14 cellular contexts compared by ENCODE assay signal in the genomic region with DNA sequence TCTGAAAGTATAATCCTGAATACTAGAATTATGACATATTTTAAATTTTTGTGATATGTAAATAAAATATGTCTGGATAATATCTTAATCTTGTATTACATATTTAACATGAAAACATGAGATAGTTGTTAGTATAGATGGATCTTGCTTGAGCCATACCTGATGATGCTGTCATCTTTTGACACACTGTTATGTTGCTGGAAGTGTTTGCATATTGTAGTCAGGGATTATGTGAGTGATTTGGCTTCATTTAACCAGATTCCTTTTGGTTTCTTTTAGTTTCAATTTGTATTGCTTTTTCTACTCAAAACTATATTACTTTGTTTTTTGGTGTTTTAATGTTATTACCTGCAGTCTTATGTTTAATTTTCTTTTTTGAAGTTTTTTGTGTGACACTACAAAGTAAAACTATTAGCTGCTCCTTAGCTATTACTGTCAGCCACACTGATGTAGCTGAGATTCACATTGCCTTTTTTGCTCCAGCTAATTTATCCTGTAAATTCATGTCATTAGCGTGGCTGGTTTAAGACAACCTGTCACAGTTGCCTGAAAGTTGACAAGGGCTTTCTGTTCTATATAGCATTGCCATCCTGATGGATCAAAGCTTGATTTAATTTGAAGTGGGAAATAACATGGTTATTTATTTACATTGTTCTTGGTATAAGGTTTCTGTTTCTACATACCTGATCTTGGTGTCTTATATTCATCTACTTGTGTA. TPM values are rescaled to one million over a fixed set of nuclear protein-coding genes. Genes with fewer than 3 reads are reported as not detected.
DNase-seq lines count a peak whose midpoint lies in the region; ATAC-seq and TF ChIP-seq lines count a peak whose summit lies in the region.
"Had no signal": no experiment of that assay in that cellular context is flagged by ENCODE, and none has a peak within 500 bp of the region (broad histone marks: within the 10 kb centered on the region; RNA-seq: fewer than 3 reads in every experiment).

No MANE protein-coding gene starts in this region.

- H4K20me1 ChIP-seq in Loucy (ENCODE audit: insufficient read depth, low read length, poor library complexity, severe bottlenecking): peaks cover 43% of the 10 kb centered on the region

- no peaks in the 10 kb centered on the region for H3K9me2 ChIP-seq in Loucy (replicated peaks; ENCODE audit: low read depth, low read length)

- H3K4me2 ChIP-seq in Loucy (ENCODE audit: low read depth, low read length, poor library complexity, severe bottlenecking) (peak overlapping the region; percentile 27), mesendoderm (ENCODE audit: low read length) (no peak overlapping the region)

- H3K4me1 ChIP-seq in Loucy (ENCODE audit: insufficient read depth, low read length, poor library complexity, severe bottlenecking): peaks cover 35% of the 10 kb centered on the region
- H3K4me1 ChIP-seq in mesendoderm (ENCODE audit: control insufficient read depth, low read depth, low read length): peaks cover 7% of the 10 kb centered on the region

- H3K9me3 Mint-ChIP-seq in HFFc6 (no peaks in the 10 kb centered on the region; the same call in 1 of the 2 replicates), mesothelial cell of epicardium (peaks cover 1% of the 10 kb centered on the region), progenitor cell of endocrine pancreas (ENCODE audit: low read depth) (peaks cover 2% of the 10 kb centered on the region)
- H3K9me3 Mint-ChIP-seq: CD4-positive, CD25-positive, alpha-beta regulatory T cell had no signal

- peaks cover 19% of the 10 kb centered on the region for H3K79me1 ChIP-seq in mesendoderm (ENCODE audit: low read length)

- H3K4me1 Mint-ChIP-seq in HFFc6 (ENCODE audit: low read depth): peaks cover 68% of the 10 kb centered on the region
- peaks cover 37% of the 10 kb centered on the region for H3K4me1 Mint-ChIP-seq in mesothelial cell of epicardium
- peaks cover 35% of the 10 kb centered on the region for H3K4me1 Mint-ChIP-seq in progenitor cell of endocrine pancreas (ENCODE audit: low read depth)

- no peak overlapping the region for H2AK5ac ChIP-seq in mesendoderm (ENCODE audit: low read length)

- no peak overlapping the region for H2BK15ac ChIP-seq in mesendoderm (replicated peaks; ENCODE audit: low read depth)

- no peak overlapping the region for H2AFZ ChIP-seq in Loucy (ENCODE audit: low read length)

- H3K27ac Mint-ChIP-seq in HFFc6 (peak overlapping the region; percentile 48), mesothelial cell of epicardium (peak overlapping the region; percentile 0), progenitor cell of endocrine pancreas (no peak overlapping the region)

- no peak overlapping the region for H3K23ac ChIP-seq in mesendoderm (ENCODE audit: low read length)

- no peak overlapping the region for H3K4me3 Mint-ChIP-seq in HFFc6
- H3K4me3 Mint-ChIP-seq in mesothelial cell of epicardium: no peak overlapping the region
- no peak overlapping the region for H3K4me3 Mint-ChIP-seq in progenitor cell of endocrine pancreas (ENCODE audit: low read depth)
- H3K4me3 Mint-ChIP-seq: CD4-positive, CD25-positive, alpha-beta regulatory T cell had no signal

- H3K18ac ChIP-seq in mesendoderm (ENCODE audit: low read length): no peak overlapping the region

- H3K27ac ChIP-seq in mesendoderm (ENCODE audit: low read depth, low read length): no peak overlapping the region
- H3K27ac ChIP-seq: neutrophil, stomach had no signal

- no peaks in the 10 kb centered on the region for H3K9me3 ChIP-seq in Loucy (ENCODE audit: insufficient read depth, low read depth, low read length)
- H3K9me3 ChIP-seq: neutrophil, stomach had no signal

- H3K9ac ChIP-seq in Loucy (ENCODE audit: low read depth, low read length, poor library complexity, severe bottlenecking): no peak overlapping the region
- no peak overlapping the region for H3K9ac ChIP-seq in mesendoderm (ENCODE audit: low read length)

- H3K27me3 Mint-ChIP-seq in HFFc6 (ENCODE audit: insufficient read depth): no peaks in the 10 kb centered on the region
- no peaks in the 10 kb centered on the region for H3K27me3 Mint-ChIP-seq in mesothelial cell of epicardium (ENCODE audit: low read depth)
- no peaks in the 10 kb centered on the region for H3K27me3 Mint-ChIP-seq in progenitor cell of endocrine pancreas
- H3K27me3 Mint-ChIP-seq: brain; CD4-positive, CD25-positive, alpha-beta regulatory T cell had no signal

- DNase-seq in HFFc6 (no peak), mesothelial cell of epicardium (ENCODE audit: low spot score in 2 of 2, unreplicated experiment in 2 of 2) (no peak), mesendoderm (no peak), progenitor cell of endocrine pancreas (ENCODE audit: low spot score, unreplicated experiment) (no peak)
- no peak for DNase-seq in activated CD4-positive, alpha-beta T cell treated with anti-CD3 and anti-CD28 coated beads for 1 hour
- no peak for DNase-seq in activated CD8-positive, alpha-beta memory T cell treated with anti-CD3 and anti-CD28 coated beads, Interleukin-2, amount 50 U/mL, for 4 hours
- DNase-seq: activated T-cell treated with anti-CD3 and anti-CD28 coated beads for 4 hours, NCI-H1436, stomach had no signal

- no peak overlapping the region for H3K4ac ChIP-seq in mesendoderm (ENCODE audit: low read depth, low read length)

- TF ChIP-seq POLR2A in GM18505 (IDR thresholded peaks at IDR 0.05; ENCODE audit: borderline replicate concordance, extremely low read depth, insufficient read depth, insufficient read length): no peak

- no peak overlapping the region for H4K5ac ChIP-seq in mesendoderm (ENCODE audit: low read length)

- no peaks in the 10 kb centered on the region for H3K27me3 ChIP-seq in Loucy (ENCODE audit: insufficient read depth, low read length, poor library complexity, severe bottlenecking)
- no peaks in the 10 kb centered on the region for H3K27me3 ChIP-seq in mesendoderm (ENCODE audit: insufficient read depth, low read length, poor library complexity)
- H3K27me3 ChIP-seq: neutrophil, stomach had no signal

- H4K8ac ChIP-seq in mesendoderm (ENCODE audit: low read depth, low read length): no peak overlapping the region

- H3K36me3 ChIP-seq in Loucy (ENCODE audit: insufficient read depth, low read length) (peaks cover 26% of the 10 kb centered on the region; the same call in 1 of the 2 replicates), mesendoderm (ENCODE audit: control insufficient read depth, insufficient read depth, low read length) (no peaks in the 10 kb centered on the region)
- H3K36me3 ChIP-seq: neutrophil, stomach had no signal

- H3K79me2 ChIP-seq in Loucy (ENCODE audit: insufficient read depth, low read length): peaks cover 98% of the 10 kb centered on the region
- H3K79me2 ChIP-seq in mesendoderm (ENCODE audit: control insufficient read depth, insufficient read depth, low read length): peaks cover 44% of the 10 kb centered on the region

- peaks cover 18% of the 10 kb centered on the region for H3K36me3 Mint-ChIP-seq in HFFc6 (ENCODE audit: low read depth)
- H3K36me3 Mint-ChIP-seq in mesothelial cell of epicardium: peaks cover 8% of the 10 kb centered on the region
- H3K36me3 Mint-ChIP-seq in progenitor cell of endocrine pancreas (ENCODE audit: insufficient read depth): peaks cover 4% of the 10 kb centered on the region

- WGBS in mesendoderm (ENCODE audit: extremely low coverage, insufficient coverage, low lambda C conversion rate): no CpG with 5 or more reads among the region's 1 CpG

- H3F3A ChIP-seq in Loucy (ENCODE audit: low read depth): peaks cover 5% of the 10 kb centered on the region; the same call in 1 of the 2 replicates

- no peak overlapping the region for H2BK120ac ChIP-seq in mesendoderm (ENCODE audit: low read depth, low read length)

- H3K56ac ChIP-seq in mesendoderm (ENCODE audit: low read length): no peak overlapping the region

- no peak for TF ChIP-seq CTCF in HFFc6 (IDR thresholded peaks at IDR 0.05)
- TF ChIP-seq CTCF in Loucy (conservative IDR thresholded peaks at IDR 0.05; ENCODE audit: low read length): no peak
- TF ChIP-seq CTCF in mesothelial cell of epicardium (IDR thresholded peaks at IDR 0.05; ENCODE audit: unreplicated experiment): no peak
- no peak for TF ChIP-seq CTCF in progenitor cell of endocrine pancreas (IDR thresholded peaks at IDR 0.05; ENCODE audit: unreplicated experiment)

- no peak overlapping the region for H2BK5ac ChIP-seq in mesendoderm (ENCODE audit: low read length)

- peak; percentile 42 for ATAC-seq in GM18505 (IDR thresholded peaks at IDR 0.05; ENCODE audit: unreplicated experiment)

- H3K4me3 ChIP-seq in Loucy (ENCODE audit: low read length, poor library complexity, severe bottlenecking) (no peak overlapping the region), mesendoderm (ENCODE audit: low read length) (no peak overlapping the region)
- H3K4me3 ChIP-seq: stomach had no signal

RNA-seq across cellular contexts. Expression of a gene that starts 33.7 kb away (rescaled TPM):
- 10 to 100 TPM; 49.0 to 61.4 (median 56.1) TPM for total RNA-seq in HFFc6 (2021; fragmentation: NEBNext Ultra II Directional; extraction: Animal tissue kit (Norgen Biotek cat#: 25700))
- total RNA-seq in mesothelial cell of epicardium (51.1 to 53.5 TPM (median 51.6 TPM) in 3 replicates), progenitor cell of endocrine pancreas (49.1 and 51.3 TPM in 2 replicates)
- polyA plus RNA-seq in mesendoderm (2013, experiment 1 of 2): 55.6 TPM
- polyA plus RNA-seq in mesendoderm (2013, experiment 2 of 2): 55.1 TPM

RNA-seq across cellular contexts. Expression of a gene that starts 59.4 kb away (rescaled TPM):
- 100 to 1,000 TPM; 193 to 211 (median 205) TPM for total RNA-seq in HFFc6 (2021; fragmentation: NEBNext Ultra II Directional; extraction: Animal tissue kit (Norgen Biotek cat#: 25700))
- total RNA-seq in mesothelial cell of epicardium (123 to 129 TPM (median 125 TPM) in 3 replicates), progenitor cell of endocrine pancreas (211 and 213 TPM in 2 replicates)
- polyA plus RNA-seq in mesendoderm (2013, experiment 1 of 2): 185 TPM
- 183 TPM for polyA plus RNA-seq in mesendoderm (2013, experiment 2 of 2)
